ENCODE assay signal across 8 cellular contexts in the genomic region with DNA sequence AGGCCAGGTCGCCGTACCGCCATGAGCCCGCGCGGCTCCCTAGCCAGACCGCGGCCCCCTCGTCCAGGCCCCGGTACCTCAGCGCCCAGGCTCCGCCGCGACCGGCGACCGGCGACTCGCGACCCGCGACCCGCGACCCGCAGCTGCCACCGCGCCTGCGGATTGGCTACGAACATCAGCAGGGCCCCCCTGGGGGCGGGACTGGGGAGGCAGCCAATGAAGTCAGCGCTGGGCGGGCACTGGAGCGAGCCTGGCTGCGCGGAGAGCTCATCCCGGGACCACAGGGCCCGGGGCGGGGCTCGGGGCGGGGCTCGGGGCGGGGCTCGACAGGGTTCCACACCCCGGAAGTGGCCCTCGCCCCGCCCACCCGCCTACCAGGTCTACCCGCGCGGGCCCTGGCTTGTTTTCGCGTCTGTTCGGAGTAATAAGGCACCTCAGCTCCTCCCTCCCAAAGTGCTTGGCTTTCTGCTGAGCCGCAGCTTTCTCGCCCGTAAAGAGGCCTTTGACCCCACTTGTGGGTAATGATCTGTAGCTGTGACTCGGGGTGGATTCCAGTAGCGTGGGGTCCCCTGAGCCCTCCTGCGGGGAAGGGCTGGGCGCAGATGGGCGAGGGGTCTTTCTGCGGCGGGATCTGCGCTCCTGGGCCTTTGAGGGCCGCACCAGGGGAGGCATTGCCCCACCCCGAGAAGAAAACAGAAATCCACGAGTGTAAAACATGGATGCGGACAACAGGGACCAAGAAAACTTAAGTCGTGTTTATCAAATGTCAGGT. TPM values are rescaled to one million over a fixed set of nuclear protein-coding genes. Genes with fewer than 3 reads are reported as not detected.
DNase-seq lines count a peak whose midpoint lies in the region; ATAC-seq and TF ChIP-seq lines count a peak whose summit lies in the region.

TSS of gene LYSMD4 (minus strand) at position 170 of the 772 bp plus-strand sequence. CDS start 1,438 bp downstream, outside the sequence.

- peaks cover 3% of the 10 kb centered on the region for H3K36me3 Mint-ChIP-seq in T-cell

- H3K27me3 ChIP-seq in adrenal gland (no peaks in the 10 kb centered on the region), upper lobe of left lung (no peaks in the 10 kb centered on the region)

- peaks cover 20 to 27% (median 25%) of the 10 kb centered on the region in 3 donors for H3K4me1 Mint-ChIP-seq in T-cell

- POLR2A ChIA-PET in T-cell (lab: Charles Lee), result interaction anchor here (0.5 to 0.9 kb wide), 11 partner anchors 13 to 966 kb away, joined by 3 to 9 read pairs (median 5); partner anchors contain the start of gene MEF2A (in 1 of the 2)

- no peak for TF ChIP-seq EP300 in upper lobe of left lung (IDR thresholded peaks at IDR 0.05)

- H3K27ac ChIP-seq in adrenal gland (peak within 1 kb of the TSS in 4 of 5 donors; percentile 58 to 86 (median 76)), upper lobe of left lung (peak within 1 kb of the TSS; percentile 79 to 92 (median 90))

- WGBS in adrenal gland, 4 donors, result 9 to 23% (median 15%) methylated on average over 26 to 69 of the region's 69 CpGs
- 15 to 55% methylated on average over 13 to 37 of the region's 69 CpGs for WGBS in upper lobe of left lung, 2 donors

- no peaks in the 10 kb centered on the region for H3K9me3 ChIP-seq in adrenal gland (replicated peaks in 1 of 3)
- H3K9me3 ChIP-seq in upper lobe of left lung, result no peaks in the 10 kb centered on the region

- TF ChIP-seq POLR2A in adrenal gland (IDR thresholded peaks at IDR 0.05) (peak; percentile 45 to 60), upper lobe of left lung (IDR thresholded peaks at IDR 0.05) (peak; percentile 25 to 88 (median 86))

- H3K27me3 Mint-ChIP-seq in T-cell, result no peaks in the 10 kb centered on the region

- peak; percentile 87 for ATAC-seq in GM18499 (IDR thresholded peaks at IDR 0.05; ENCODE audit: insufficient read depth, unreplicated experiment)
- ATAC-seq in HG02885 (IDR thresholded peaks at IDR 0.05; ENCODE audit: poor library complexity, unreplicated experiment), result peak; percentile 99
- peak; percentile 98 to 100 (median 98) for ATAC-seq in T-cell (replicated peaks in 1 of 4)
- peak; percentile 98 to 99 for ATAC-seq in left cardiac atrium
- ATAC-seq in upper lobe of left lung (ENCODE audit: low FRiP score in 2 of 2), result peak; percentile 99

- TF ChIP-seq CTCF in adrenal gland (IDR thresholded peaks at IDR 0.05) (no peak), upper lobe of left lung (IDR thresholded peaks at IDR 0.05) (peak in 2 of 6 experiments; percentile 23 to 29)

- H3K27ac Mint-ChIP-seq in T-cell, result peak within 1 kb of the TSS; percentile 91 to 96

- CTCF ChIA-PET in T-cell (lab: Charles Lee), result interaction anchor here (0.5 to 2.0 kb wide), 15 partner anchors 10 to 869 kb away, joined by 3 to 34 read pairs (median 4); partner anchors contain the start of genes ASB7 (in 1 of the 2), LINS1 (in 1 of the 2) and TTC23 (in 1 of the 2)

- H3K4me3 ChIP-seq in adrenal gland (peak within 1 kb of the TSS; percentile 50 to 90 (median 68)), upper lobe of left lung (peak within 1 kb of the TSS; percentile 78 to 86 (median 80))

- H3K9me3 Mint-ChIP-seq in T-cell, result no peaks in the 10 kb centered on the region

- H3K4me3 Mint-ChIP-seq in T-cell, result peak within 1 kb of the TSS; percentile 82 to 85 (median 83)

- intact Hi-C loops in adrenal gland (cut with DNase I) (no loop called here), left cardiac atrium (cut with DNase I) (loop anchor here in 1 of 2 donors (5.0 kb wide), 1 partner anchor 461 kb away; no protein-coding TSS in a partner anchor), posterior vena cava (cut with DNase I) (no loop called here)

- DNase-seq in NCI-H146 treated with DMSO at 0.1 percent for 48 hours (lab: John Stamatoyannopoulos, UW; ENCODE audit: unreplicated experiment), result peak; percentile 98
- DNase-seq in T-cell, result peak; percentile 95 to 99 (median 98)
- DNase-seq in adrenal gland, result peak; percentile 98 to 99 (median 98)
- DNase-seq in left cardiac atrium, result peak; percentile 99
- DNase-seq in posterior vena cava (ENCODE audit: low spot score), result peak; percentile 99
- peak; percentile 99 to 100 for DNase-seq in upper lobe of left lung

- H3K36me3 ChIP-seq in adrenal gland (replicated peaks in 1 of 2) (peaks cover 0 to 9% of the 10 kb centered on the region in 2 donors), upper lobe of left lung (peaks cover 4 to 12% (median 9%) of the 10 kb centered on the region in 4 donors)

- H3K4me1 ChIP-seq in adrenal gland (replicated peaks in 1 of 2) (peaks cover 0 to 10% of the 10 kb centered on the region in 2 donors), upper lobe of left lung (peaks cover 6 to 27% (median 22%) of the 10 kb centered on the region in 4 donors)

RNA-seq across cellular contexts. Expression of gene LYSMD4, which starts in this region (rescaled TPM):
- total RNA-seq in T-cell (10 to 100 TPM; 12.6 to 26.5 (median 17.6) TPM), adrenal gland (1 to 10 TPM; 1.7 to 8.3 (median 6.2) TPM), left cardiac atrium (10 to 100 TPM in 1 of 2 donors, 1 to 10 TPM in 1; 7.8 to 11.5 TPM), posterior vena cava (1 to 10 TPM; 6.8 to 7.5 TPM), upper lobe of left lung (10 to 100 TPM in 4 of 6 donors, 1 to 10 TPM in 2; 7.6 to 16.4 (median 12.5) TPM)
- polyA plus RNA-seq in adrenal gland, result 1 to 10 TPM; 3.6 to 8.4 (median 7.9) TPM

Comparison
In these comparisons a context has a peak if more than half of its experiments do, and no peak if none do; other contexts are left out.
1. Peak in every context shown above with its lines: DNase-seq, ATAC-seq, H3K4me3 ChIP-seq and H3K27ac ChIP-seq.